26 cellular contexts compared by ENCODE assay signal in the genomic region with DNA sequence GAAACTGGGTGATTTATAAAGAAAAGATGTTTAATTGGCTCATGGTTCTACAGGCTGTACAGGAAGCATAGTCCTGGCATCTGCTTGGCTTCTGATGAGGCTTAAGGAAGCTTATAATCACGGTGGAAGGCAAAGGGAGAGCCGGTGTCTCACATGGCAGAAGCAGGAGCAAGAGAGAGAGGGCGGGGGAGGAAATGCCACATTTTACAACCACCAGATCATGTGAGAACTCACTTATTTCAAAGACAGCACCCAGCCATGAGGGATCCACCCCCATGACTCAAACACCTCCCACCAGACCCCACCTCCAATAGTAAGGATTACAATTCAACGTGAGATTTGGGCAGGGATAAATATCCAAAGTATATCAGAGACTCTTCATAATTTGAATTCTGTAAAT.
A peak's percentile ranks its signal among the peaks of the same experiment; 100 is the strongest.
DNase-seq lines count a peak whose midpoint lies in the region; ATAC-seq, FAIRE-seq and TF ChIP-seq lines count a peak whose summit lies in the region.
"Had no signal": no experiment of that assay in that cellular context is flagged by ENCODE, and none has a peak within 500 bp of the region (broad histone marks: within the 10 kb centered on the region; RNA-seq: fewer than 3 reads in every experiment).

No MANE protein-coding gene starts in this region.

- POLR2A ChIA-PET in PC-9 (lab: Charles Lee; ENCODE audit: unreplicated experiment), result no interaction called here

- H2AFZ ChIP-seq in PC-9, result peak overlapping the region; percentile 12; the same call in 1 of the 2 replicates

- intact Hi-C loops in PC-9 (cut with micrococcal nuclease; ENCODE audit: unreplicated experiment) (no loop called here), kidney (cut with DNase I) (no loop called here)

- H3K36me3 ChIP-seq in PC-9 (ENCODE audit: low read depth) (no peaks in the 10 kb centered on the region), kidney (ENCODE audit: control insufficient read depth in 1 of 2, insufficient read depth in 2 of 2, low read length in 2 of 2) (no peaks in the 10 kb centered on the region)
- H3K36me3 ChIP-seq: BLaER1, gastroesophageal sphincter, thyroid gland, vagina had no signal

- H3K4me3 ChIP-seq in PC-9 (no peak overlapping the region), kidney (ENCODE audit: low read length in 2 of 2) (no peak overlapping the region)
- H3K4me3 ChIP-seq: BLaER1, gastroesophageal sphincter, thyroid gland, vagina had no signal

- H3K9me3 ChIP-seq in PC-9 (ENCODE audit: insufficient read depth, low read depth) (no peaks in the 10 kb centered on the region), kidney (ENCODE audit: control insufficient read depth in 1 of 2, low read length in 2 of 2) (peaks cover 0 to 3% of the 10 kb centered on the region in 2 donors)
- H3K9me3 ChIP-seq: BLaER1, gastroesophageal sphincter, thyroid gland, vagina had no signal

- 0 out of 2 replicates have a peak, but pooled peaks cover 4% of the 10 kb centered on the region for H3K9me2 ChIP-seq in PC-9 (ENCODE audit: insufficient read depth)

- no TSS peak for BruUV-seq in PC-9 (replicated peaks; lab: Mats Ljungman, UMichigan)

- H4K20me1 ChIP-seq in PC-9 (ENCODE audit: insufficient read depth), result no peaks in the 10 kb centered on the region
- H4K20me1 ChIP-seq: BLaER1 had no signal

- H3K79me2 ChIP-seq in PC-9 (ENCODE audit: low read depth), result no peaks in the 10 kb centered on the region

- FAIRE-seq in kidney (lab: Jason Lieb, UNC), result no peak
- FAIRE-seq: bronchial epithelial cell, islet of Langerhans, RCC 7860 had no signal

- H3F3A ChIP-seq in PC-9 (ENCODE audit: insufficient read depth, low read depth), result no peaks in the 10 kb centered on the region

- H3K4me1 ChIP-seq in PC-9 (replicated peaks; ENCODE audit: insufficient read depth) (no peaks in the 10 kb centered on the region), kidney (ENCODE audit: control insufficient read depth in 1 of 2, insufficient read depth in 1 of 2, low read depth in 1 of 2, low read length in 2 of 2) (no peaks in the 10 kb centered on the region)
- H3K4me1 ChIP-seq: BLaER1, gastroesophageal sphincter, thyroid gland, vagina had no signal

- CTCF ChIA-PET in PC-9 (lab: Charles Lee), result no interaction called here

- no peak for TF ChIP-seq CTCF in PC-9 (conservative IDR thresholded peaks at IDR 0.05)
- TF ChIP-seq CTCF in kidney (IDR thresholded peaks at IDR 0.05; ENCODE audit: borderline replicate concordance, extremely low read depth, insufficient read depth), result no peak

- no peak for ATAC-seq in HG03521 (IDR thresholded peaks at IDR 0.05; ENCODE audit: unreplicated experiment)
- ATAC-seq: gastroesophageal sphincter, sciatic nerve had no signal

- DNase-seq in ELR (ENCODE audit: low read depth), result peak; percentile 22
- DNase-seq in PC-9, result no peak
- peak; percentile 33 for DNase-seq in iPS DF 19.7 (ENCODE audit: low read depth, low spot score)
- DNase-seq in putamen (ENCODE audit: low spot score), result peak; percentile 35
- no peak for DNase-seq in NCI-H526 treated with DMSO at 0.1 percent for 48 hours (lab: John Stamatoyannopoulos, UW)
- no peak for DNase-seq in kidney
- no peak for DNase-seq in SIG-M5 (lab: John Stamatoyannopoulos, UW)
- DNase-seq: activated CD4-positive, alpha-beta T cell treated with anti-CD3 and anti-CD28 coated beads for 4 hours; activated CD8-positive, alpha-beta memory T cell treated with anti-CD3 and anti-CD28 coated beads for 24 hours; MM.1S; NCI-H1105 treated with DMSO at 0.1 percent for 48 hours; NCI-H1930; NCI-H2171 treated with DMSO at 0.1 percent for 48 hours; NCI-H510A treated with DMSO at 0.1 percent for 48 hours; T1000; thyroid gland had no signal

- no peak overlapping the region for H3K4me2 ChIP-seq in PC-9
- H3K4me2 ChIP-seq: BLaER1, KMS-11 had no signal

- no peaks in the 10 kb centered on the region for H3K27me3 ChIP-seq in PC-9 (ENCODE audit: insufficient read depth, low read depth)
- H3K27me3 ChIP-seq: BLaER1, gastroesophageal sphincter, thyroid gland, vagina had no signal

- H3K27ac ChIP-seq in PC-9 (no peak overlapping the region), kidney (ENCODE audit: low read depth in 2 of 2, low read length in 2 of 2) (no peak overlapping the region)
- H3K27ac ChIP-seq: BLaER1, gastroesophageal sphincter, KMS-11, thyroid gland, vagina, VCaP had no signal

- H3K9ac ChIP-seq in kidney (ENCODE audit: low read length in 2 of 2), result no peak overlapping the region
- H3K9ac ChIP-seq: BLaER1, KMS-11 had no signal

Comparison
In these comparisons a context has a peak if more than half of its experiments do, and no peak if none do; other contexts are left out.
1. DNase-seq: peak in ELR (single experiment), iPS DF 19.7 (single experiment) and putamen (single experiment); none in PC-9 (0 of 2), NCI-H526 treated with DMSO at 0.1 percent for 48 hours (single experiment), kidney (single experiment) and SIG-M5 (single experiment).